In the genomic region with DNA sequence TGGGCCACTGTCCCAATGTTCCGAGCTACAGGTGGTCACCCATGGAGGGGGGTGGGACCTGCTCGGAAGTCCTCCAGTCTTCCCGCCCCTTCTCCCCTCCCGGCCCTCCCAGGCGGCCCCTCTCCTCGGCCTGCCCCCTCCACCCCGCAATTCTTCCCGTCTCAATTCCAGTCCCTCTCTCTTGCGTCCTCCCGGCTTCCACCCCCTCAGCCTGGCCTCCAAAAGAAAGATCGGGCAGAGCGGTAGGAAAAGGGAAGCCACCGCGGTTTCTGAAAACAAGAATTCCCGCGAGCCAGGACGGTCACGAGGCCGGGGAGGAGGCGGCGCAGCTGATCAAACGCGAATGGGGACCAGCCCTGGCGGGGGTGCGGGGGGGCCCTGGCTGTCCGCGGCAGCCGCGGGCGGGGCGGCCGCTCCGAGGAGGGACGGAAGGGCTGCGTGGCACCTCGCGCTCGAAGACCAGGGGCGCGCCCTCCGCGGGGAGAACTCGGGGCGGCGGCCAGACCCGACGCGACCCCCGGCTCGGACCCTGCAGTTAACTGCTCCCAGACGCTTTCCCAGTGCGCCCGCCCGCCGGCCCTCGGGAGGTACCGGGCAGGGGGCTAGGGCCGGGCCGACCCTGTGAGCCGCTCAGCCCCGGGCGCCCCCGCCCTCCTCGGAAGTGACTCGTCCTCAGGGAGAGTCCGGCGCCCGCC, we compare ENCODE assay signal across 8 cellular contexts. TPM values are rescaled to one million over a fixed set of nuclear protein-coding genes. Genes with fewer than 3 reads are reported as not detected.
A peak's percentile ranks its signal among the peaks of the same experiment; 100 is the strongest.
DNase-seq lines count a peak whose midpoint lies in the region; ATAC-seq and TF ChIP-seq lines count a peak whose summit lies in the region.

No MANE protein-coding gene starts in this region.

- intact Hi-C loops in right lobe of liver (cut with DNase I), result no loop called here

- no peaks in the 10 kb centered on the region for H3K9me3 Mint-ChIP-seq in stimulated activated naive CD8-positive, alpha-beta T cell treated with anti-CD3 and anti-CD28 coated beads, Interleukin-15, amount 100 ng/mL, for 72 hours

- no peak overlapping the region for H3K27ac Mint-ChIP-seq in stimulated activated naive CD8-positive, alpha-beta T cell treated with anti-CD3 and anti-CD28 coated beads, Interleukin-15, amount 100 ng/mL, for 72 hours

- peak overlapping the region; percentile 87 for H3K4me3 ChIP-seq in RWPE2 (ENCODE audit: severe bottlenecking)
- H3K4me3 ChIP-seq in ectodermal cell (ENCODE audit: insufficient read depth, low read depth, low read length), result peak overlapping the region; percentile 47
- peak overlapping the region; percentile 69 to 95 (median 92) for H3K4me3 ChIP-seq in right lobe of liver

- H3K36me3 ChIP-seq in RWPE2 (ENCODE audit: low read depth) (peaks cover 13% of the 10 kb centered on the region), ectodermal cell (ENCODE audit: control insufficient read depth, insufficient read depth, low read length) (no peaks in the 10 kb centered on the region), right lobe of liver (no peaks in the 10 kb centered on the region)

- H3K27me3 Mint-ChIP-seq in stimulated activated naive CD8-positive, alpha-beta T cell treated with anti-CD3 and anti-CD28 coated beads, Interleukin-15, amount 100 ng/mL, for 72 hours, result peaks cover 57% of the 10 kb centered on the region

- H3K9me3 ChIP-seq in RWPE2 (ENCODE audit: severe bottlenecking), result peaks cover 2% of the 10 kb centered on the region
- no peaks in the 10 kb centered on the region for H3K9me3 ChIP-seq in ectodermal cell (ENCODE audit: control insufficient read depth, low read length)
- no peaks in the 10 kb centered on the region for H3K9me3 ChIP-seq in right lobe of liver

- peak overlapping the region; percentile 7 to 66 for H3K4me3 Mint-ChIP-seq in stimulated activated naive CD8-positive, alpha-beta T cell treated with anti-CD3 and anti-CD28 coated beads, Interleukin-15, amount 100 ng/mL, for 72 hours

- H3K4me1 Mint-ChIP-seq in stimulated activated naive CD8-positive, alpha-beta T cell treated with anti-CD3 and anti-CD28 coated beads, Interleukin-15, amount 100 ng/mL, for 72 hours, result peaks cover 9% of the 10 kb centered on the region

- WGBS in ectodermal cell, 2 experiments, result 1% methylated on average over 68 of the region's 68 CpGs
- WGBS in right lobe of liver (ENCODE audit: insufficient coverage, low coverage, low lambda C conversion rate, missing lambda C conversion rate), result 1% methylated on average over 18 of the region's 68 CpGs

- TF ChIP-seq POLR2A in right lobe of liver (IDR thresholded peaks at IDR 0.05), result peak; percentile 82

- H3K27me3 ChIP-seq in RWPE2 (ENCODE audit: insufficient read depth, poor library complexity, severe bottlenecking) (no peaks in the 10 kb centered on the region), ectodermal cell (ENCODE audit: control insufficient read depth, insufficient read depth, low read length, poor library complexity, severe bottlenecking) (peaks cover 58% of the 10 kb centered on the region), right lobe of liver (no peaks in the 10 kb centered on the region)

- H3K4me1 ChIP-seq in RWPE2 (ENCODE audit: insufficient read depth, poor library complexity, severe bottlenecking) (peaks cover 15% of the 10 kb centered on the region), ectodermal cell (ENCODE audit: control insufficient read depth, insufficient read depth, low read length) (peaks cover 7% of the 10 kb centered on the region), right lobe of liver (peaks cover 0 to 41% (median 14%) of the 10 kb centered on the region in 4 donors)

- peak overlapping the region; percentile 93 for H3K27ac ChIP-seq in RWPE2 (ENCODE audit: poor library complexity, severe bottlenecking)
- H3K27ac ChIP-seq in ectodermal cell (ENCODE audit: insufficient read depth, low read depth, low read length, poor library complexity, severe bottlenecking), result no peak overlapping the region
- H3K27ac ChIP-seq in right lobe of liver, result peak overlapping the region; percentile 99 to 100 (median 99)

- DNase-seq in AG08396 (ENCODE audit: low spot score) (peak; percentile 89), GM20000 (ENCODE audit: low spot score) (peak; percentile 68), RWPE2 (ENCODE audit: low spot score) (no peak), right lobe of liver (peak; percentile 89 to 93 (median 91)), NCI-H446 treated with DMSO at 0.1 percent for 48 hours (lab: John Stamatoyannopoulos, UW) (no peak)
- no peak for DNase-seq in stimulated activated naive CD8-positive, alpha-beta T cell treated with anti-CD3 and anti-CD28 coated beads, Interleukin-15, amount 100 ng/mL, for 72 hours

- ATAC-seq in RWPE2 (ENCODE audit: low read depth) (peak; percentile 39), right lobe of liver (peak; percentile 39 to 65 (median 60)), GM18861 (IDR thresholded peaks at IDR 0.05; ENCODE audit: unreplicated experiment) (no peak)
- ATAC-seq in stimulated activated naive CD8-positive, alpha-beta T cell treated with anti-CD3 and anti-CD28 coated beads, Interleukin-15, amount 100 ng/mL, for 72 hours, result peak; percentile 45

- TF ChIP-seq CTCF in GM20000 (IDR thresholded peaks at IDR 0.05; ENCODE audit: extremely low read depth, missing control alignments), result no peak
- no peak for TF ChIP-seq CTCF in RWPE2 (IDR thresholded peaks at IDR 0.05; ENCODE audit: poor library complexity, severe bottlenecking)
- peak in 1 of 4 donors; percentile 3 for TF ChIP-seq CTCF in right lobe of liver (IDR thresholded peaks at IDR 0.05)

RNA-seq across cellular contexts. Expression of a gene that starts 1.0 kb away (rescaled TPM):
- polyA plus RNA-seq in ectodermal cell (2013, experiment 1 of 4), result 3.7 TPM
- 4.0 TPM for polyA plus RNA-seq in ectodermal cell (2013, experiment 2 of 4)
- polyA plus RNA-seq in ectodermal cell (2013, experiment 3 of 4), result 3.5 TPM
- 3.7 TPM for polyA plus RNA-seq in ectodermal cell (2013, experiment 4 of 4)
- 100 to 1,000 TPM in 3 of 6 experiments, 10 to 100 TPM in 3; 50.5 to 250 (median 97.5) TPM for total RNA-seq in right lobe of liver

Comparison
In these comparisons a context has a peak if more than half of its experiments do, and no peak if none do; other contexts are left out.
1. DNase-seq: peak in AG08396 (single experiment), GM20000 (single experiment) and right lobe of liver (3 of 3); none in RWPE2 (single experiment), stimulated activated naive CD8-positive, alpha-beta T cell treated with anti-CD3 and anti-CD28 coated beads, Interleukin-15, amount 100 ng/mL, for 72 hours (0 of 2) and NCI-H446 treated with DMSO at 0.1 percent for 48 hours (single experiment).
2. Peak in every context shown above with its lines, with median percentiles within 50 percentile points of each other: H3K4me3 ChIP-seq.